In the genomic region with DNA sequence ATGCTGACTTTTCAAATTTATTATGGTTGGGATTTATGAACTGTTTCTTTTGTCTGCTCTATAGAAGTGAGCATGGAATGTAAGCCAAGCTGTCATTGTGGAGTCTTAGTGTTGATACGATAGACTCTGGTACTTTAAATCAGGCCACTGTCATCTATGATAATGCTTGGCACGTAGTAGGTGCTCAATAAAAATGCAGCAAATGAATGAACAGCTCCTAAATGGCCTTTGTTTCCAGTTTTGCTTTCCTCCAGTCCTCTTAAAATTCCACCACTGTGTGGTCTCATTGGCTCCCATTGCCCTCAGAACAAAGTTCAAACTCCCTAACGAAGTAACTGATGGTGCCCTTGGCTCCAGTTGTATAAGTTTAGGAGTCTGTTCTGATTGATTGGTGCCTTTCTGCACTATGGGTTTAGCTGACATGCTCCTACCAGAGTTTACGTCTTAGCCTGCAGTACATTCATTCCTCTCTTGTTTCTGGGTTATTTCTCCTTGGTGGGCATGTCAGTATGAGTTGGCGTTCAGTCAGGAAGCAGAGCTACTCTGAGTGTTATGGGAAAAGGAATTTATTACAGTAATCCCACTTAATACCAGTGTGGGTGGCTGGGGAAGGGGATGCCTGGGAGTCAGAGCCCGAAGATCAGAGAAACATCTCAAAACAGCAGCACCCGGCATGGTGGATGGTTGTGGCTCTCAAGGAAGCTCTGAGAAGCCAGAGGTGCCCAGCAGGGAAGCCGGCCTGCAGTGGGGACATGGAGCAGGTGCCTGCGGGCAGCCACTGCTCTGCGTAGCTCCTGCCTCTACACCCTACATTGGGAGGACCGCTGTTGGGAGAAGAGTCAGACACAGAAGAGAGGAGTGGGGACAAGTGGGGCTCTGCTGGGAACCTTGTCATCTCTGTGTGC, we compare ENCODE assay signal across 15 cellular contexts. TPM values are rescaled to one million over a fixed set of nuclear protein-coding genes. Genes with fewer than 3 reads are reported as not detected.
"Had no signal": no experiment of that assay in that cellular context is flagged by ENCODE, and none has a peak within 500 bp of the region (broad histone marks: within the 10 kb centered on the region; RNA-seq: fewer than 3 reads in every experiment).

No MANE protein-coding gene starts in this region.

- H3K4me3 Mint-ChIP-seq: activated CD8-positive, alpha-beta memory T cell treated with anti-CD3 and anti-CD28 coated beads, Interleukin-2, amount 10 ng/mL, durations not matched to agents 7 days and 5 days; activated T-cell treated with anti-CD3 and anti-CD28 coated beads, Interleukin-2, amount 50 U/mL, for 24 hours; memory B cell; nephron progenitor cell; stimulated activated naive B cell treated with anti-CD40 and anti-IgM and Interleukin-4, amounts not matched to agents 10 μg/mL and 1 μg/mL and 100 μg/mL, for 72 hours had no signal

- H3K9me3 Mint-ChIP-seq: activated naive CD4-positive, alpha-beta T cell treated with anti-CD3 and anti-CD28 coated beads, Interleukin-2, amount 50 U/mL, for 72 hours; activated T-cell treated with anti-CD3 and anti-CD28 coated beads, Interleukin-2, amount 50 U/mL, for 24 hours; memory B cell; stimulated activated naive B cell treated with anti-CD40 and anti-IgM and Interleukin-4, amounts not matched to agents 10 μg/mL and 1 μg/mL and 100 μg/mL, for 72 hours had no signal

- H3K36me3 Mint-ChIP-seq: activated CD8-positive, alpha-beta memory T cell treated with anti-CD3 and anti-CD28 coated beads, Interleukin-2, amount 10 ng/mL, durations not matched to agents 7 days and 5 days; activated naive CD4-positive, alpha-beta T cell treated with anti-CD3 and anti-CD28 coated beads, Interleukin-2, amount 50 U/mL, for 72 hours had no signal

- H3K4me3 ChIP-seq: breast epithelium, heart left ventricle, left ventricle myocardium inferior, pancreas, upper lobe of left lung had no signal

- H3K27ac ChIP-seq: left ventricle myocardium inferior, pancreas had no signal

- ATAC-seq: activated CD8-positive, alpha-beta memory T cell treated with anti-CD3 and anti-CD28 coated beads, Interleukin-2, amount 10 ng/mL, durations not matched to agents 7 days and 5 days; activated naive CD4-positive, alpha-beta T cell treated with anti-CD3 and anti-CD28 coated beads, Interleukin-2, amount 50 U/mL, for 72 hours; heart left ventricle; stimulated activated naive B cell treated with anti-CD40 and anti-IgM and Interleukin-4, amounts not matched to agents 10 μg/mL and 1 μg/mL and 100 μg/mL, for 72 hours had no signal

- H3K4me1 Mint-ChIP-seq: activated CD8-positive, alpha-beta memory T cell treated with anti-CD3 and anti-CD28 coated beads, Interleukin-2, amount 10 ng/mL, durations not matched to agents 7 days and 5 days had no signal

- H3K4me1 ChIP-seq: breast epithelium, left ventricle myocardium inferior, pancreas had no signal

- H3K27me3 ChIP-seq: breast epithelium, heart left ventricle, pancreas, upper lobe of left lung had no signal

- H3K27me3 Mint-ChIP-seq: memory B cell had no signal

- DNase-seq: activated CD4-positive, alpha-beta T cell treated with anti-CD3 and anti-CD28 coated beads, Interleukin-2, amount 50 U/mL, for 48 hours; activated CD8-positive, alpha-beta memory T cell treated with anti-CD3 and anti-CD28 coated beads, Interleukin-2, amount 10 ng/mL, durations not matched to agents 7 days and 5 days; activated effector memory CD4-positive, alpha-beta T cell treated with Interleukin-2 at 50 U/mL for 16 hours; activated T-cell treated with anti-CD3 and anti-CD28 coated beads, Interleukin-2, amount 50 U/mL, for 24 hours; heart left ventricle; kidney; left ventricle myocardium inferior; nephron progenitor cell; pancreas; small intestine; stimulated activated naive B cell treated with anti-CD40 and anti-IgM and Interleukin-4, amounts not matched to agents 10 μg/mL and 1 μg/mL and 100 μg/mL, for 72 hours; upper lobe of left lung had no signal

- H3K9me3 ChIP-seq: breast epithelium, left ventricle myocardium inferior, pancreas, upper lobe of left lung had no signal

- H3K27ac Mint-ChIP-seq: activated CD8-positive, alpha-beta memory T cell treated with anti-CD3 and anti-CD28 coated beads, Interleukin-2, amount 10 ng/mL, durations not matched to agents 7 days and 5 days; activated naive CD4-positive, alpha-beta T cell treated with anti-CD3 and anti-CD28 coated beads, Interleukin-2, amount 50 U/mL, for 72 hours; activated T-cell treated with anti-CD3 and anti-CD28 coated beads, Interleukin-2, amount 50 U/mL, for 24 hours; memory B cell; nephron progenitor cell; stimulated activated naive B cell treated with anti-CD40 and anti-IgM and Interleukin-4, amounts not matched to agents 10 μg/mL and 1 μg/mL and 100 μg/mL, for 72 hours had no signal

- H3K36me3 ChIP-seq: breast epithelium, heart left ventricle, left ventricle myocardium inferior, pancreas, upper lobe of left lung had no signal

RNA-seq across cellular contexts. Expression of a gene that starts 48.7 kb away (rescaled TPM):
- total RNA-seq: activated CD8-positive, alpha-beta memory T cell treated with anti-CD3 and anti-CD28 coated beads, Interleukin-2, amount 10 ng/mL, durations not matched to agents 7 days and 5 days had no signal
